Comparison of ENCODE assay signal across 11 cellular contexts in the genomic region with DNA sequence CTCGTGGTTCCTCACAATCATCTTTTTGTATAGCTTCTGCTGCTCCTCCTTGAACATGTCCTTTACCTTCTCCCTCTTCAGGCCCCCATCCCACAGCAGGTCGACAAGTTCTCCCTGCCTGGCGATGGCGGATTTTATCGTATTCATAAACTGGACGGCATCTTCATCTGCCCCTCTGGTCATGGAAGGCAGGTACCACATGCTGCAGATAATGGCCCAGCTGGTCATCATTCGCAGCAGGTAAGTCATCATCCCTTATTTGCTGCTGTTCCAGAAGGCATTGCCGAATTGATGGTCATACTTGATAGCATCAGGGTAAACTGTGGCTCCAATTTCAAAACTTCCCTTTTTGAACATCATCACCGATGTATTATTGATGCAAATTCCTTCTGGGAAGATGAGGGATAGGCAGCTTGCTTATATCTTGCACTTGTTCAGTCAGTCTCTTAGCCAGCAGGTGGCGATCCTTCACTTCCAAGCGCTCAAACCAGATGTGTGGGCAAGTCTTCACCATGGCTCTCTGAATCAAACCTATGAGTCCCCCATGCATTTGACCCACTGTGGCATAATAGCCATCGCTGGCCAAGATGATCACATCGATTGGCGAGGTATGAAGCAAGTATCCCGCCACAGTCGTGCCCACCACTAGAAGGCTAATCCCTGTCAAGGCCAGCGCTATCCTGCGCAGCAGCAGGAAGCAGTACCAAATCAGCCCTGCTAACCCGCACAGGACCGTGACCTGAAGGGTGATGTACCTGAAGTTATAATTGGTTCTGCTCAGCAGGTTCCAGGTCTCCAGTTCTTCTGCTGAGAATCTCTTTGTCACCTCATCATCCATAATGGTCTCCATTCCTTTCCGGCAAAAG.
DNase-seq lines count a peak whose midpoint lies in the region; ATAC-seq and TF ChIP-seq lines count a peak whose summit lies in the region.
"Had no signal": no experiment of that assay in that cellular context is flagged by ENCODE, and none has a peak within 500 bp of the region (broad histone marks: within the 10 kb centered on the region; RNA-seq: fewer than 3 reads in every experiment).

No MANE protein-coding gene starts in this region.

- no peaks in the 10 kb centered on the region for H3K4me1 ChIP-seq in DND-41 (ENCODE audit: insufficient read depth, low read length)
- H3K4me1 ChIP-seq in KMS-11 (ENCODE audit: low read depth, poor library complexity, severe bottlenecking) = no peaks in the 10 kb centered on the region
- H3K4me1 ChIP-seq: right atrium auricular region had no signal

- H3K9me3 ChIP-seq in DND-41 (ENCODE audit: insufficient read depth, low read length, severe bottlenecking) = no peaks in the 10 kb centered on the region

- H3K79me2 ChIP-seq in DND-41 (ENCODE audit: insufficient read depth, low read length) (no peaks in the 10 kb centered on the region), KMS-11 (ENCODE audit: insufficient read depth, low read depth) (no peaks in the 10 kb centered on the region)

- no peak overlapping the region for H3K9ac ChIP-seq in DND-41 (ENCODE audit: low read depth, low read length)
- no peak overlapping the region for H3K9ac ChIP-seq in KMS-11

- H3K27me3 ChIP-seq in DND-41 (ENCODE audit: insufficient read depth, low read length, poor library complexity) = no peaks in the 10 kb centered on the region
- H3K27me3 ChIP-seq in KMS-11 (ENCODE audit: insufficient read depth, low read depth) = no peaks in the 10 kb centered on the region
- H3K27me3 ChIP-seq: right atrium auricular region had no signal

- H3K4me2 ChIP-seq in DND-41 (ENCODE audit: insufficient read depth, low read length) (no peak overlapping the region), KMS-11 (no peak overlapping the region)

- no peaks in the 10 kb centered on the region for H3K36me3 ChIP-seq in DND-41 (ENCODE audit: insufficient read depth, low read length)
- no peaks in the 10 kb centered on the region for H3K36me3 ChIP-seq in KMS-11 (ENCODE audit: insufficient read depth)
- H3K36me3 ChIP-seq: right atrium auricular region had no signal

- no peaks in the 10 kb centered on the region for H4K20me1 ChIP-seq in DND-41 (ENCODE audit: insufficient read depth, low read length)
- H4K20me1 ChIP-seq in KMS-11 (ENCODE audit: insufficient read depth) = no peaks in the 10 kb centered on the region

- TF ChIP-seq CTCF in DND-41 (IDR thresholded peaks at IDR 0.05; ENCODE audit: borderline replicate concordance, extremely low read depth, low read length, poor library complexity, severe bottlenecking) (peak; percentile 38), KMS-11 (conservative IDR thresholded peaks at IDR 0.05; ENCODE audit: low read depth, low read length) (0 out of 2 replicates have a peak, but pooled peaks have one; percentile 23)

- in situ Hi-C loops in SK-MEL-5 (cut with HindIII; ENCODE audit: low pct_unique_long_range_greater_than_20kb, low sequenced_read_pairs) = no loop called here

- DNase-seq in DND-41 (peak; percentile 13), SK-MEL-5 (ENCODE audit: low read depth, low spot score) (peak; percentile 76), kidney tubule cell (ENCODE audit: low spot score) (peak; percentile 9), EL (no peak), NCI-H2029 treated with DMSO at 0.1 percent for 48 hours (lab: John Stamatoyannopoulos, UW) (no peak)
- DNase-seq in activated T-cell treated with anti-CD3 and anti-CD28 coated beads, Interleukin-2, amount 50 U/mL, for 48 hours = no peak
- DNase-seq: hippocampal formation; stimulated activated naive CD4-positive, alpha-beta T cell treated with Interleukin-2 at 50 U/mL for 16 hours had no signal

- H3K27ac ChIP-seq in DND-41 (ENCODE audit: low read length) (no peak overlapping the region), KMS-11 (no peak overlapping the region)
- H3K27ac ChIP-seq: right atrium auricular region had no signal

- H3K4me3 ChIP-seq in DND-41 (ENCODE audit: low read depth in 1 of 2, low read length in 2 of 2) (no peak overlapping the region), KMS-11 (IDR thresholded peaks at IDR 0.05; ENCODE audit: insufficient read depth, low read depth, low read length) (no peak overlapping the region)
- H3K4me3 ChIP-seq: right atrium auricular region had no signal

- H2AFZ ChIP-seq in DND-41 (ENCODE audit: low read depth, low read length) = no peak overlapping the region
- H2AFZ ChIP-seq in KMS-11 (ENCODE audit: low read depth) = no peak overlapping the region

- ATAC-seq in DND-41 (ENCODE audit: insufficient read depth, low read depth) = no peak
- no peak for ATAC-seq in GM18519 (IDR thresholded peaks at IDR 0.05; ENCODE audit: low FRiP score, unreplicated experiment)

Comparison
In these comparisons a context has a peak if more than half of its experiments do, and no peak if none do; other contexts are left out.
1. DNase-seq: peak in DND-41 (single experiment), SK-MEL-5 (single experiment) and kidney tubule cell (single experiment); none in activated T-cell treated with anti-CD3 and anti-CD28 coated beads, Interleukin-2, amount 50 U/mL, for 48 hours (0 of 2), EL (single experiment) and NCI-H2029 treated with DMSO at 0.1 percent for 48 hours (single experiment).